ENCODE assay signal across 24 cellular contexts in the genomic region with DNA sequence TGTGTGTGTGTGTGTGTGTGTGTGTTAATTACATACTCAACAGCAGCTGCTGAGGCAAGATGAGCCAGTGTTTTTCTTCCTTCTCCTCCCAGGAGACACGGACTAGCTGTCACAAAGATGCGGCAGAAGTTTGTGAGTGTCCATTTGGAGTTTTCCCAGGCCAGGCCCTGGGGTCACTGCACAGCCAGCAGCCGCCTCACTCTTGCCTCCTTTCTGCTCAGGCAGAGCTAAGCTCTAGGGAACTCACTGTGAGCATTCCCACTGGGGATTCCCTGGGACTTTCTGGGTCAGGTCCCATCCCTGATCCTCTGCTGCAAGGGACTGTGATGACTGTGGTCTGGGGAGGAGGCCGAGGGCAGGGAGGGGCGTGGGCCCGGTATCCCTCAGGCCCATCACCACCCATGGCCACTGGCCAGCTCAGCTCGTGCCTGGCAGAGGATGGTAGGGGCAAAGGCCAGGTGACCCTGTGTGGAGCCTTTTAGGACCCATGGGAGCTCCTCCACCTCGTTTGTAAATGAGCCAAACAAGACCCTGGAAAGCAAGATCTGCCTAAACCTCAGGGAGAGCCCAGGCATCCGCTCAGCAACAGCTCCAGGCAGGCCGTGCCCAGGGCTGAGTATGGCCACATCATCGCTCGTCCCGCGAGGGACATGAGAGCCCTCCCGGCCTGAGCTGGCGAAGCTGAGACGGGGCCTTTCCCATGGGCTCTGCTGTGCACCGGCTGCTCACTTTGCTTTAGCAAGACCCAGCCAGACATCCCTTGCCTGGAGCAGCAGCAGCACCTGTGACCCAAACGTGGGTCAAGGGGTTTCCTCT.
DNase-seq lines count a peak whose midpoint lies in the region; ATAC-seq and TF ChIP-seq lines count a peak whose summit lies in the region.
"Had no signal": no experiment of that assay in that cellular context is flagged by ENCODE, and none has a peak within 500 bp of the region (broad histone marks: within the 10 kb centered on the region; RNA-seq: fewer than 3 reads in every experiment).

No MANE protein-coding gene starts in this region.

- no peaks in the 10 kb centered on the region for H4K20me1 ChIP-seq in neural progenitor cell (ENCODE audit: low read depth)

- intact Hi-C loops in Right ventricle myocardium inferior (cut with DNase I), result no loop called here
- intact Hi-C loops in left ventricle myocardium inferior (cut with micrococcal nuclease), result no loop called here
- intact Hi-C loops in A673 (cut with micrococcal nuclease; ENCODE audit: unreplicated experiment), result no loop called here

- H3K27me3 Mint-ChIP-seq in glutamatergic neuron (ENCODE audit: unreplicated experiment) (peaks cover 31% of the 10 kb centered on the region), neural progenitor cell (ENCODE audit: insufficient read depth, low read depth) (peaks cover 10% of the 10 kb centered on the region)
- H3K27me3 Mint-ChIP-seq: activated CD8-positive, alpha-beta T cell treated with anti-CD3 and anti-CD28 coated beads for 36 hours had no signal

- peaks cover 5% of the 10 kb centered on the region for H3K36me3 Mint-ChIP-seq in glutamatergic neuron (ENCODE audit: unreplicated experiment)
- peaks cover 2% of the 10 kb centered on the region for H3K36me3 Mint-ChIP-seq in neural progenitor cell

- no peak overlapping the region for H3K4me2 ChIP-seq in neural progenitor cell

- H3K36me3 ChIP-seq in left ventricle myocardium inferior, result no peaks in the 10 kb centered on the region
- no peaks in the 10 kb centered on the region for H3K36me3 ChIP-seq in neural progenitor cell
- no peaks in the 10 kb centered on the region for H3K36me3 ChIP-seq in A673 (ENCODE audit: insufficient read depth, low read length, poor library complexity, severe bottlenecking)
- H3K36me3 ChIP-seq: BLaER1 treated with 17β-estradiol and CSF1 and Interleukin-3, amounts not matched to agents 10 nM and 100 nM; MG63; transverse colon had no signal

- POLR2A ChIA-PET in A673 (lab: Charles Lee; ENCODE audit: low non-redundant PET), result interaction anchor here (0.6 kb wide), 1 partner anchor 146 kb away, joined by 3 read pairs; no protein-coding TSS in a partner anchor

- H3K4me1 ChIP-seq in left ventricle myocardium inferior (peaks cover 7% of the 10 kb centered on the region), neural progenitor cell (peaks cover 6% of the 10 kb centered on the region), A673 (ENCODE audit: insufficient read depth, low read length, poor library complexity, severe bottlenecking) (no peaks in the 10 kb centered on the region)
- H3K4me1 ChIP-seq: transverse colon had no signal

- H3K27ac ChIP-seq in left ventricle myocardium inferior (replicated peaks), result no peak overlapping the region
- no peak overlapping the region for H3K27ac ChIP-seq in neural progenitor cell
- H3K27ac ChIP-seq in caudate nucleus (ENCODE audit: low read depth, low read length), result no peak overlapping the region
- H3K27ac ChIP-seq in A673 (ENCODE audit: low read depth, low read length, poor library complexity, severe bottlenecking), result no peak overlapping the region
- H3K27ac ChIP-seq: BLaER1 treated with 17β-estradiol and CSF1 and Interleukin-3, amounts not matched to agents 10 nM and 100 nM; epithelial cell of prostate; RWPE1; transverse colon had no signal

- H3K9ac ChIP-seq in neural progenitor cell, result no peak overlapping the region
- H3K9ac ChIP-seq: BLaER1 treated with 17β-estradiol and CSF1 and Interleukin-3, amounts not matched to agents 10 nM and 100 nM had no signal

- no peaks in the 10 kb centered on the region for H3K79me2 ChIP-seq in neural progenitor cell (ENCODE audit: low read depth)

- H3K4me3 Mint-ChIP-seq in glutamatergic neuron (ENCODE audit: unreplicated experiment) (peak overlapping the region; percentile 72), neural progenitor cell (no peak overlapping the region)
- H3K4me3 Mint-ChIP-seq: activated CD8-positive, alpha-beta T cell treated with anti-CD3 and anti-CD28 coated beads for 36 hours had no signal

- H3K4me3 ChIP-seq in left ventricle myocardium inferior (no peak overlapping the region), neural progenitor cell (no peak overlapping the region), A673 (ENCODE audit: low read depth, low read length, poor library complexity, severe bottlenecking) (no peak overlapping the region)
- H3K4me3 ChIP-seq: BLaER1 treated with 17β-estradiol and CSF1 and Interleukin-3, amounts not matched to agents 10 nM and 100 nM; K562; MG63; transverse colon had no signal

- H3K9me3 Mint-ChIP-seq in glutamatergic neuron (ENCODE audit: unreplicated experiment), result peaks cover 26% of the 10 kb centered on the region
- peaks cover 13% of the 10 kb centered on the region for H3K9me3 Mint-ChIP-seq in neural progenitor cell
- H3K9me3 Mint-ChIP-seq: activated CD8-positive, alpha-beta T cell treated with anti-CD3 and anti-CD28 coated beads for 36 hours had no signal

- H3K9me3 ChIP-seq in left ventricle myocardium inferior (replicated peaks) (no peaks in the 10 kb centered on the region), neural progenitor cell (ENCODE audit: low read depth) (no peaks in the 10 kb centered on the region), A673 (ENCODE audit: low read depth, low read length, poor library complexity, severe bottlenecking) (no peaks in the 10 kb centered on the region)
- H3K9me3 ChIP-seq: BLaER1 treated with 17β-estradiol and CSF1 and Interleukin-3, amounts not matched to agents 10 nM and 100 nM; Caco-2; MG63; transverse colon had no signal

- ATAC-seq in Right ventricle myocardium inferior (peak; percentile 30), HG03342 (IDR thresholded peaks at IDR 0.05; ENCODE audit: unreplicated experiment) (no peak)
- ATAC-seq: activated CD8-positive, alpha-beta T cell treated with anti-CD3 and anti-CD28 coated beads for 36 hours; K562 had no signal

- H3K4me1 Mint-ChIP-seq in glutamatergic neuron (ENCODE audit: low read depth, unreplicated experiment), result peaks cover 56% of the 10 kb centered on the region
- H3K4me1 Mint-ChIP-seq in neural progenitor cell, result peaks cover 48% of the 10 kb centered on the region

- BruUV-seq in A673 (replicated peaks; lab: Mats Ljungman, UMichigan), result no TSS peak

- no peaks in the 10 kb centered on the region for H3K27me3 ChIP-seq in left ventricle myocardium inferior (ENCODE audit: low read depth)
- no peaks in the 10 kb centered on the region for H3K27me3 ChIP-seq in neural progenitor cell
- H3K27me3 ChIP-seq in A673 (replicated peaks; ENCODE audit: insufficient read depth, low read depth, low read length, poor library complexity), result no peaks in the 10 kb centered on the region
- H3K27me3 ChIP-seq: BLaER1 treated with 17β-estradiol and CSF1 and Interleukin-3, amounts not matched to agents 10 nM and 100 nM; MG63; transverse colon had no signal

- DNase-seq in Right ventricle myocardium inferior (ENCODE audit: missing footprints) (no peak), left ventricle myocardium inferior (no peak), glutamatergic neuron (peak; percentile 72), neural progenitor cell (ENCODE audit: low spot score) (no peak), caudate nucleus (lab: John Stamatoyannopoulos, UW) (no peak), A673 (ENCODE audit: low spot score) (no peak)
- DNase-seq: activated CD4-positive, alpha-beta T cell treated with anti-CD3 and anti-CD28 coated beads for 1 hour; activated CD8-positive, alpha-beta T cell treated with anti-CD3 and anti-CD28 coated beads for 36 hours; activated naive CD4-positive, alpha-beta T cell treated with Interleukin-2 at 50 U/mL for 16 hours; DMS79 treated with DMSO at 0.1 percent for 48 hours; effector CD4-positive, alpha-beta T cell; MG63; NCI-H1105 treated with DMSO at 0.1 percent for 48 hours; NCI-H2081; NCI-H446; small intestine; stimulated activated CD4-positive, alpha-beta T cell treated with anti-CD3 and anti-CD28 coated beads, Interleukin-1b, Interleukin-23, amount 100 ng/mL, for 48 hours; transverse colon had no signal

- H2AFZ ChIP-seq in neural progenitor cell (replicated peaks), result no peak overlapping the region

- H3F3A ChIP-seq in neural progenitor cell (ENCODE audit: low read depth), result no peaks in the 10 kb centered on the region

- CTCF ChIA-PET in A673 (lab: Charles Lee), result no interaction called here

- peak overlapping the region; percentile 90 for H3K27ac Mint-ChIP-seq in glutamatergic neuron (ENCODE audit: unreplicated experiment)
- peak overlapping the region; percentile 50 for H3K27ac Mint-ChIP-seq in neural progenitor cell
- H3K27ac Mint-ChIP-seq: activated CD8-positive, alpha-beta T cell treated with anti-CD3 and anti-CD28 coated beads for 36 hours had no signal

- no peak for TF ChIP-seq CTCF in left ventricle myocardium inferior (IDR thresholded peaks at IDR 0.05; ENCODE audit: borderline replicate concordance)
- no peak for TF ChIP-seq CTCF in glutamatergic neuron (IDR thresholded peaks at IDR 0.05; ENCODE audit: partially characterized antibody, unreplicated experiment)
- no peak for TF ChIP-seq CTCF in neural progenitor cell (IDR thresholded peaks at IDR 0.05)
- no peak for TF ChIP-seq CTCF in A673 (conservative IDR thresholded peaks at IDR 0.05; ENCODE audit: low read depth, low read length)
